In the genomic region with DNA sequence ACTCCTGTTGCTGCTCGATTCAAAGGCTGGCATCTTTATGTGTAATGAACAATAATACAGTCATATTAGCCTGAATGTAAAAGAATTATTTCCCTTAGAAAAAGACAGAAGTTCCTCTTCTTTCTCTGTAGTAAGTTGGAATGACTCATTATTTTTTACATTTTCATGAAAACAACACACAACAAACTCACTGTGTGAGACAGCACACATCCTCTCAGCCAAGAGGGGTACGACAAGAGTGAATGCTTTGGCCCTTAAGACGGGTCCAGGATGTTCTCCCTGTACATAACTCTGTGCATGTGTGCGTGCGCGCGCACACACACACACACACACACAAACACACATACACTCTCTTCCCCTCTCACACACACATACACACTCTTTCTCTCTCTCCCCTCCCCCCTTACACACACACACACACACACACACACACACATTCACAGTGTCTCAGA, we compare ENCODE assay signal across 9 cellular contexts.
DNase-seq lines count a peak whose midpoint lies in the region; ATAC-seq and FAIRE-seq lines count a peak whose summit lies in the region.
"Had no signal": no experiment of that assay in that cellular context is flagged by ENCODE, and none has a peak within 500 bp of the region (broad histone marks: within the 10 kb centered on the region; RNA-seq: fewer than 3 reads in every experiment).

No MANE protein-coding gene starts in this region.

- no peak for DNase-seq in activated CD4-positive, alpha-beta T cell treated with anti-CD3 and anti-CD28 coated beads for 36 hours
- no peak for DNase-seq in activated CD4-positive, alpha-beta T cell treated with anti-CD3 and anti-CD28 coated beads for 48 hours
- peak; percentile 38 for DNase-seq in MV-4-11 (lab: John Stamatoyannopoulos, UW)
- DNase-seq in NCI-H2171 treated with DMSO at 0.1 percent for 48 hours (lab: John Stamatoyannopoulos, UW), result no peak
- DNase-seq in HTR-8/SVneo (ENCODE audit: insufficient read length, low spot score), result no peak
- DNase-seq in EL, result no peak
- no peak for DNase-seq in NCI-H1694 treated with DMSO at 0.1 percent for 48 hours (lab: John Stamatoyannopoulos, UW)
- DNase-seq: SHP77 treated with DMSO at 0.1 percent for 48 hours had no signal

- ATAC-seq in activated CD4-positive, alpha-beta T cell treated with anti-CD3 and anti-CD28 coated beads for 36 hours, result peak; percentile 49
- peak; percentile 35 for ATAC-seq in HG02885 (IDR thresholded peaks at IDR 0.05; ENCODE audit: poor library complexity, unreplicated experiment)

- H3K9me3 Mint-ChIP-seq in activated CD4-positive, alpha-beta T cell treated with anti-CD3 and anti-CD28 coated beads for 36 hours (ENCODE audit: low read depth), result no peaks in the 10 kb centered on the region

- H3K36me3 Mint-ChIP-seq in activated CD4-positive, alpha-beta T cell treated with anti-CD3 and anti-CD28 coated beads for 36 hours (ENCODE audit: low read depth), result peaks cover 3% of the 10 kb centered on the region

- H3K27ac Mint-ChIP-seq in activated CD4-positive, alpha-beta T cell treated with anti-CD3 and anti-CD28 coated beads for 36 hours, result no peak overlapping the region

- H3K27me3 Mint-ChIP-seq in activated CD4-positive, alpha-beta T cell treated with anti-CD3 and anti-CD28 coated beads for 36 hours, result no peaks in the 10 kb centered on the region

- CTCF ChIA-PET in activated CD4-positive, alpha-beta T cell treated with anti-CD3 and anti-CD28 coated beads for 36 hours (lab: Charles Lee), result no interaction called here

- intact Hi-C loops in activated CD4-positive, alpha-beta T cell treated with anti-CD3 and anti-CD28 coated beads for 36 hours (cut with DNase I, micrococcal nuclease), result no loop called here

- H3K4me3 Mint-ChIP-seq in activated CD4-positive, alpha-beta T cell treated with anti-CD3 and anti-CD28 coated beads for 36 hours, result no peak overlapping the region

- no peaks in the 10 kb centered on the region for H3K4me1 Mint-ChIP-seq in activated CD4-positive, alpha-beta T cell treated with anti-CD3 and anti-CD28 coated beads for 36 hours

- no peak for FAIRE-seq in HTR-8/SVneo (lab: Jason Lieb, UNC)

- POLR2A ChIA-PET in activated CD4-positive, alpha-beta T cell treated with anti-CD3 and anti-CD28 coated beads for 36 hours (lab: Charles Lee), result no interaction called here
